Comparison of ENCODE assay signal across 8 cellular contexts in the genomic region with DNA sequence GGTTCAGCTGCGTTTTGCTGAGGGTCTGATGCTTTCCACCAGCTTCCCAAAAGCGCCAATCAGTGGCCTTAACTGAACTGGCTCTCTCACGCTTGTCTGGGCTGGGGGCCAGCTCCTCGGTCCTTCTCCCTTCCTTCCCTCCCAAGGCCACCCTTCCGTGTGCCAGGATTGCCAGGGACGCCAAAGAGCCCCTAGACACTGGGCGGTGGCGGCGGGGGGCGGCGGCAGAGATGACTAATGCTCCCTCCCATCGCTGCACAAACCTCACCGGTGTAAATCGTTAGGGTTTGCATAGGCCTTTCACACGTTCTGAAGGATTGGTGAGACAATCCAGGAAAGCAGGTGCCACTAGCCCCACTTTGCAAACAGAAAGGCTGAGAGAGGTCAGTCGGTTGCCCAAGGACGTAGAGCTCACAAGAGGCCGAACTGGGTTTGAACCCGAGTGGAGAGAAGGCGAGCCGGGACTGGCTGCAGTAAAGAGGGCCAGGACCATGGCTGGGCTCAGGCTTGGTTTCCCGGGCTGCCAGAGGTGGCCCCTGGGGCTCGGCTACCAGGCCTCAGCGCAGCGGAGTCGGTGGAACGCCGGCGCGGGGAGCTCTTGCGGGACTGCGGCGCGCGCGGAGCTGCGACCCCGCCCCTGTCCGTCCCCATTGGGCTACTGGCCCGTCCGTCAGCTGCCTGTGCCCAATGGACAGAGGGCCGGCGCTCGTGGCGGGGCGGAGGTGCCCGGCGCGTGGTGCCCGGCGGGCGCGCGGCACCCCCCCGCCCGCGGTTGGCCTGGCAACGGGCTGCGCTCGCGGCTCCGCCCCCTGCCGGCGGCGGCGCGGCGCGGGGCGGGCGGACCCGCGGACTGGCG. TPM values are rescaled to one million over a fixed set of nuclear protein-coding genes. Genes with fewer than 3 reads are reported as not detected.
DNase-seq lines count a peak whose midpoint lies in the region; ATAC-seq and TF ChIP-seq lines count a peak whose summit lies in the region.

No MANE protein-coding gene starts in this region.

- H3K36me3 ChIP-seq in heart right ventricle (no peaks in the 10 kb centered on the region), tibial nerve (no peaks in the 10 kb centered on the region)

- TF ChIP-seq EP300 in tibial nerve (IDR thresholded peaks at IDR 0.05) = peak in 1 of 2 donors; percentile 6

- TF ChIP-seq CTCF in heart right ventricle (IDR thresholded peaks at IDR 0.05) (no peak), tibial nerve (IDR thresholded peaks at IDR 0.05) (peak in 1 of 5 experiments; percentile 28)

- H3K4me1 ChIP-seq in heart right ventricle (peaks cover 0 to 42% (median 20%) of the 10 kb centered on the region in 9 donors), tibial nerve (peaks cover 0 to 27% (median 16%) of the 10 kb centered on the region in 4 donors)

- peak; percentile 94 to 97 (median 96) for ATAC-seq in T-cell (replicated peaks in 1 of 4)
- ATAC-seq in heart right ventricle = peak; percentile 94 to 98 (median 96)

- peak overlapping the region; percentile 81 to 84 (median 82) for H3K4me3 Mint-ChIP-seq in T-cell

- no peaks in the 10 kb centered on the region for H3K9me3 Mint-ChIP-seq in T-cell

- DNase-seq in DMS153 treated with DMSO at 0.1 percent for 48 hours (lab: John Stamatoyannopoulos, UW; ENCODE audit: unreplicated experiment) (peak; percentile 79), HCEC 1CT (peak; percentile 79), NCI-H1092 treated with DMSO at 0.1 percent for 48 hours (lab: John Stamatoyannopoulos, UW) (peak; percentile 94), T-cell (peak; percentile 66 to 89 (median 82)), amniotic epithelial cell (ENCODE audit: low read depth) (peak; percentile 80), heart right ventricle (peak; percentile 91 to 95), pons (ENCODE audit: low spot score) (peak; percentile 86), tibial nerve (ENCODE audit: low spot score in 2 of 2) (peak; percentile 84 to 88)

- TF ChIP-seq POLR2A in tibial nerve (IDR thresholded peaks at IDR 0.05) = no peak

- peak overlapping the region in 4 of 10 donors; percentile 15 to 59 (median 53) for H3K27ac ChIP-seq in heart right ventricle
- H3K27ac ChIP-seq in tibial nerve = peak overlapping the region in 1 of 4 donors; percentile 61

- peaks cover 15 to 32% (median 21%) of the 10 kb centered on the region in 3 donors for H3K4me1 Mint-ChIP-seq in T-cell

- intact Hi-C loops in heart right ventricle (cut with DNase I) = loop anchor here in 3 of 10 donors (5.0 to 10.0 kb wide), 3 partner anchors 38 to 107 kb away; no protein-coding TSS in a partner anchor

- H3K27me3 Mint-ChIP-seq in T-cell = peaks cover 4 to 7% of the 10 kb centered on the region in 2 donors

- H3K36me3 Mint-ChIP-seq in T-cell = no peaks in the 10 kb centered on the region

- H3K4me3 ChIP-seq in heart right ventricle (peak overlapping the region in 9 of 10 donors; percentile 37 to 85 (median 63)), tibial nerve (peak overlapping the region; percentile 47 to 87 (median 60))

- peak overlapping the region in 1 of 2 donors; percentile 69 for H3K27ac Mint-ChIP-seq in T-cell

- 2 to 3% methylated on average over 46 to 74 of the region's 74 CpGs for WGBS in heart right ventricle, 2 donors
- 6 to 11% methylated on average over 22 to 32 of the region's 74 CpGs for WGBS in tibial nerve, 2 donors

- POLR2A ChIA-PET in T-cell (lab: Charles Lee) = interaction anchor here (0.5 to 1.0 kb wide), 2 partner anchors 72 to 679 kb away, joined by 4 to 6 read pairs; a partner anchor contains a TSS

- H3K27me3 ChIP-seq in heart right ventricle = peaks cover 0 to 36% (median 0%) of the 10 kb centered on the region in 7 donors
- H3K27me3 ChIP-seq in tibial nerve = no peaks in the 10 kb centered on the region

- CTCF ChIA-PET in T-cell (lab: Charles Lee) = interaction anchor here (0.6 to 1.0 kb wide), 3 partner anchors 44 to 127 kb away, joined by 4 to 7 read pairs (median 4); a partner anchor contains a TSS

- no peaks in the 10 kb centered on the region for H3K9me3 ChIP-seq in heart right ventricle
- H3K9me3 ChIP-seq in tibial nerve = no peaks in the 10 kb centered on the region

RNA-seq across cellular contexts. Expression of a gene that starts 0.6 kb away (rescaled TPM):
- total RNA-seq in T-cell (1 to 10 TPM in 4 of 5 donors, under 1 TPM in 1; 0.70 to 1.4 (median 1.3) TPM), heart right ventricle (1 to 10 TPM; 1.5 to 4.2 (median 2.6) TPM), tibial nerve (10 to 100 TPM; 14.1 to 20.1 (median 18.0) TPM)
- 1 to 10 TPM; 1.3 to 2.1 TPM for polyA plus RNA-seq in heart right ventricle
